ENCODE assay signal across 10 cellular contexts in genomic region chr1:19203440-19203839, GRCh38. TPM values are rescaled to one million over a fixed set of nuclear protein-coding genes. Genes with fewer than 3 reads are reported as not detected.
DNase-seq lines count a peak whose midpoint lies in the region; ATAC-seq, FAIRE-seq and TF ChIP-seq lines count a peak whose summit lies in the region.
"Had no signal": no experiment of that assay in that cellular context is flagged by ENCODE, and none has a peak within 500 bp of the region (broad histone marks: within the 10 kb centered on the region; RNA-seq: fewer than 3 reads in every experiment).

No MANE protein-coding gene starts in this region.

- FAIRE-seq in bronchial epithelial cell (lab: Jason Lieb, UNC), result no peak

- ATAC-seq in left lung (peak; percentile 90), GM21526 (IDR thresholded peaks at IDR 0.05; ENCODE audit: low FRiP score, unreplicated experiment) (no peak), GM19351 (IDR thresholded peaks at IDR 0.05; ENCODE audit: unreplicated experiment) (no peak)
- ATAC-seq: CD8-positive, alpha-beta T cell had no signal

- no peaks in the 10 kb centered on the region for H3K9me3 ChIP-seq in left lung

- peak; percentile 41 for DNase-seq in ACHN
- DNase-seq in HS-5 (ENCODE audit: low read depth), result peak; percentile 53
- peak; percentile 89 for DNase-seq in bronchial epithelial cell (ENCODE audit: low read depth)
- no peak for DNase-seq in left lung
- no peak for DNase-seq in posterior vena cava (ENCODE audit: low spot score)
- DNase-seq in NK-92 treated with Interleukin-12 subunit alpha and Interleukin-12 subunit beta, amount 100 ng/mL, for 24 hours (lab: John Stamatoyannopoulos, UW), result no peak
- DNase-seq: CD8-positive, alpha-beta T cell; stimulated activated CD4-positive, alpha-beta T cell treated with anti-CD3 and anti-CD28 coated beads, Interleukin-15, amount 100 ng/mL, for 24 hours had no signal

- H3K36me3 ChIP-seq in bronchial epithelial cell (ENCODE audit: control insufficient read depth, insufficient read depth, low read length) (peaks cover 18% of the 10 kb centered on the region), left lung (peaks cover under 1 to 36% of the 10 kb centered on the region in 2 donors)

- H3K4me3 ChIP-seq in bronchial epithelial cell (ENCODE audit: low read depth, low read length) (no peak overlapping the region), left lung (no peak overlapping the region)

- TF ChIP-seq CTCF in bronchial epithelial cell (IDR thresholded peaks at IDR 0.05; ENCODE audit: insufficient read depth, low read length, severe bottlenecking) (no peak), left lung (IDR thresholded peaks at IDR 0.05) (no peak)

- H3K27ac ChIP-seq in left lung, result peak overlapping the region in 1 of 2 donors; percentile 42

- no peaks in the 10 kb centered on the region for H3K27me3 ChIP-seq in bronchial epithelial cell (ENCODE audit: control insufficient read depth, insufficient read depth, low read length)
- H3K27me3 ChIP-seq in left lung, result no peaks in the 10 kb centered on the region

- intact Hi-C loops in left lung (cut with DNase I) (no loop called here), posterior vena cava (cut with DNase I) (no loop called here)

- H3K4me1 ChIP-seq in left lung, result peaks cover 0 to 59% of the 10 kb centered on the region in 2 donors

- in situ Hi-C loops in ACHN (cut with HindIII; ENCODE audit: low pct_ligation_motif_present, low pct_unique_long_range_greater_than_20kb, low sequenced_read_pairs), result no loop called here

RNA-seq across cellular contexts. Expression of gene UBR4, which starts 6.6 kb away (rescaled TPM):
- 66.1 and 97.4 TPM in 2 replicates for total RNA-seq in bronchial epithelial cell
- total RNA-seq in left lung, result 100 to 1,000 TPM in 1 of 2 donors, 10 to 100 TPM in 1; 95.9 to 130 TPM
- total RNA-seq in posterior vena cava, result 100 to 1,000 TPM; 111 to 120 TPM

RNA-seq across cellular contexts. Expression of gene EMC1, which starts 47.9 kb away (rescaled TPM):
- total RNA-seq in bronchial epithelial cell (45.8 and 60.8 TPM in 2 replicates), left lung (10 to 100 TPM; 43.7 to 53.7 TPM), posterior vena cava (10 to 100 TPM; 31.8 to 32.0 TPM)

RNA-seq across cellular contexts. Expression of gene MRTO4, which starts 48.2 kb away (rescaled TPM):
- 26.0 and 55.5 TPM in 2 replicates for total RNA-seq in bronchial epithelial cell
- 10 to 100 TPM; 17.6 to 34.6 TPM for total RNA-seq in left lung
- total RNA-seq in posterior vena cava, result 10 to 100 TPM; 20.3 to 24.3 TPM

Comparison
In these comparisons a context has a peak if more than half of its experiments do, and no peak if none do; other contexts are left out.
1. DNase-seq: peak in ACHN (single experiment), HS-5 (single experiment) and bronchial epithelial cell (single experiment); none in left lung (0 of 2), posterior vena cava (single experiment) and NK-92 treated with Interleukin-12 subunit alpha and Interleukin-12 subunit beta, amount 100 ng/mL, for 24 hours (single experiment).